In the genomic region with DNA sequence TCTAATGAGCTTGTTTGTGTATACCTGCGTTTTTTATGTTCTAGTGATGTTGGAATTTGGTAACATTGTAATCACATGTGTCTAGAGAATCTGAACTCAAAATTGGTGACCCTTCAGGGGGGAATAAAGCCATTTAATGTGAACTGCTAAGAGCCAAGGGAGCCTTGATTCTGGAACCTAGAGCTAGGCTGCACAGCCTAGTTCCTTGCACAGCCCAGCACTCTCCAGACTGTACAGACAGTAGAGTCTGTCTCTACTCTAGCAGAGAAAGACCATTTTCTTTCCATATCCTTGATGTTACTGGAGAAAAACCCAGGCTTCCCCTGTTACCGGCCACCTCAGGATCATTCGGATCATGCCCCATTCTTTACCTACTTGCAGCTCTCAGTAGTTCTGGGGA, we compare ENCODE assay signal across 14 cellular contexts.
"Had no signal": no experiment of that assay in that cellular context is flagged by ENCODE, and none has a peak within 500 bp of the region (broad histone marks: within the 10 kb centered on the region; RNA-seq: fewer than 3 reads in every experiment).

No MANE protein-coding gene starts in this region.

- H3K4me3 Mint-ChIP-seq: dendritic cell treated with granulocyte-macrophage colony-stimulating factor and Interleukin-4, amounts not matched to agents 40 ng/mL and 50 ng/mL, for 4 days; effector memory CD8-positive, alpha-beta T cell; natural killer cell treated with Interleukin-12 subunit alpha and Interleukin-12 subunit beta and Interleukin-15 and Interleukin-18, amount 100 ng/mL, for 72 hours had no signal

- H3K27me3 ChIP-seq: esophagus muscularis mucosa, gastrocnemius medialis had no signal

- H3K27me3 Mint-ChIP-seq: dendritic cell treated with granulocyte-macrophage colony-stimulating factor and Interleukin-4, amounts not matched to agents 40 ng/mL and 50 ng/mL, for 4 days; effector memory CD8-positive, alpha-beta T cell; natural killer cell treated with Interleukin-12 subunit alpha and Interleukin-12 subunit beta and Interleukin-15 and Interleukin-18, amount 100 ng/mL, for 72 hours had no signal

- H2AFZ ChIP-seq: parathyroid adenoma had no signal

- ATAC-seq: effector memory CD8-positive, alpha-beta T cell; gastrocnemius medialis; left lobe of liver; natural killer cell treated with Interleukin-12 subunit alpha and Interleukin-12 subunit beta and Interleukin-15 and Interleukin-18, amount 100 ng/mL, for 72 hours; sciatic nerve had no signal

- H3K4me3 ChIP-seq: esophagus muscularis mucosa, gastrocnemius medialis, skin epidermis had no signal

- H3K27ac ChIP-seq: epithelial cell of prostate, esophagus muscularis mucosa, gastrocnemius medialis, parathyroid adenoma had no signal

- H3K27ac Mint-ChIP-seq: dendritic cell treated with granulocyte-macrophage colony-stimulating factor and Interleukin-4, amounts not matched to agents 40 ng/mL and 50 ng/mL, for 4 days; effector memory CD8-positive, alpha-beta T cell; natural killer cell treated with Interleukin-12 subunit alpha and Interleukin-12 subunit beta and Interleukin-15 and Interleukin-18, amount 100 ng/mL, for 72 hours had no signal

- H3K4me1 ChIP-seq: esophagus muscularis mucosa, gastrocnemius medialis, parathyroid adenoma had no signal

- H3K9me3 ChIP-seq: esophagus muscularis mucosa, gastrocnemius medialis had no signal

- H3K9me3 Mint-ChIP-seq: dendritic cell treated with granulocyte-macrophage colony-stimulating factor and Interleukin-4, amounts not matched to agents 40 ng/mL and 50 ng/mL, for 4 days; effector memory CD8-positive, alpha-beta T cell; natural killer cell treated with Interleukin-12 subunit alpha and Interleukin-12 subunit beta and Interleukin-15 and Interleukin-18, amount 100 ng/mL, for 72 hours had no signal

- DNase-seq: effector memory CD8-positive, alpha-beta T cell; gastrocnemius medialis; glutamatergic neuron; occipital lobe; stimulated activated CD4-positive, alpha-beta T cell treated with anti-CD3 and anti-CD28 coated beads, Interleukin-12 subunit alpha, Interleukin-12 subunit beta, amount 100 ng/mL, for 4 hours; stimulated activated naive CD4-positive, alpha-beta T cell treated with Interleukin-2 at 50 U/mL for 16 hours had no signal

- H3K9ac ChIP-seq: parathyroid adenoma had no signal
